In the genomic region with DNA sequence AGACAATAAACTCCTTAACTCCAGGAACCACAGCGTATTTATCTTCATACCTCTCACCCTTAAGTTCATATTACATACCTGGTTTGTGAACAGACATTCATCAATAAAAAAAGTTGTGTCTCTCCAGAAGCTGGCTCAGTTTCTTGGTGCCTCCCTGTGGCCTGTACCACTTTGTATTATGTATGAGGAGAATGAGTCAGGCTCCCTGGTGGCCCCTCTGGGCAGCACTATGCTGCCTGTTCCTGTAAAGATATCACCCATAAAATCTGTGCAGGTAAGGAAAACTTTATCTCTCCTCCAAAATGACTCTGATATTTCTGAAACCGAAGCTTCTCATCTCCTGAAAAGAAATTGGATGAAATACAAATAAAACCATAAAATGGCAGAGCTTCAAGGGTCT, we compare ENCODE assay signal across 17 cellular contexts.
DNase-seq lines count a peak whose midpoint lies in the region; ATAC-seq, FAIRE-seq and TF ChIP-seq lines count a peak whose summit lies in the region.
"Had no signal": no experiment of that assay in that cellular context is flagged by ENCODE, and none has a peak within 500 bp of the region (broad histone marks: within the 10 kb centered on the region; RNA-seq: fewer than 3 reads in every experiment).

No MANE protein-coding gene starts in this region.

- no peaks in the 10 kb centered on the region for H3K36me3 Mint-ChIP-seq in WTC11

- peaks cover 11% of the 10 kb centered on the region for H3K27me3 Mint-ChIP-seq in WTC11 (ENCODE audit: low read depth)

- POLR2A ChIA-PET in WTC11 (lab: Charles Lee): no interaction called here

- peak; percentile 32; the same call in 1 of the 2 replicates for ATAC-seq in WTC11

- FAIRE-seq in urothelium cell line (lab: Jason Lieb, UNC): no peak
- no peak for FAIRE-seq in frontal cortex (lab: Jason Lieb, UNC)

- H3K9me3 Mint-ChIP-seq in WTC11: no peaks in the 10 kb centered on the region

- H3K4me3 Mint-ChIP-seq in WTC11: no peak overlapping the region
- H3K4me3 Mint-ChIP-seq: CD8-positive, alpha-beta memory T cell had no signal

- no peaks in the 10 kb centered on the region for H3K4me1 Mint-ChIP-seq in WTC11
- H3K4me1 Mint-ChIP-seq: CD8-positive, alpha-beta memory T cell had no signal

- DNase-seq in LHCN-M2 (ENCODE audit: low read depth) (peak; percentile 13), WTC11 (ENCODE audit: low spot score) (no peak), kidney glomerular epithelial cell (lab: John Stamatoyannopoulos, UW) (peak; percentile 29), urothelium cell line (ENCODE audit: low spot score) (peak; percentile 19), COR-L47 (lab: John Stamatoyannopoulos, UW) (no peak), NCI-H526 (lab: John Stamatoyannopoulos, UW) (no peak), frontal cortex (ENCODE audit: low spot score in 2 of 2) (no peak)
- DNase-seq: CD8-positive, alpha-beta memory T cell; HCEC 1CT; KG1; MG63; NCI-H1092 treated with DMSO at 0.1 percent for 48 hours; NCI-H1694; NCI-H446 treated with DMSO at 0.1 percent for 48 hours; NCI-H82; Peyer's patch; SIG-M5 had no signal

- no peak for TF ChIP-seq CTCF in WTC11 (IDR thresholded peaks at IDR 0.05)

- no peak overlapping the region for H3K27ac Mint-ChIP-seq in WTC11
- H3K27ac Mint-ChIP-seq: CD8-positive, alpha-beta memory T cell had no signal

- CTCF ChIA-PET in WTC11 (lab: Charles Lee): no interaction called here

TF ChIP-seq in WTC11, 78 proteins besides CTCF, POLR2A, EP300 and RAD21:
- TF ChIP-seq, protein P1, sequence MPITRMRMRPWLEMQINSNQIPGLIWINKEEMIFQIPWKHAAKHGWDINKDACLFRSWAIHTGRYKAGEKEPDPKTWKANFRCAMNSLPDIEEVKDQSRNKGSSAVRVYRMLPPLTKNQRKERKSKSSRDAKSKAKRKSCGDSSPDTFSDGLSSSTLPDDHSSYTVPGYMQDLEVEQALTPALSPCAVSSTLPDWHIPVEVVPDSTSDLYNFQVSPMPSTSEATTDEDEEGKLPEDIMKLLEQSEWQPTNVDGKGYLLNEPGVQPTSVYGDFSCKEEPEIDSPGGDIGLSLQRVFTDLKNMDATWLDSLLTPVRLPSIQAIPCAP (CRISPR knock-in tag; IDR thresholded peaks at IDR 0.05): no peak
- TF ChIP-seq NR3C1 (CRISPR knock-in tag; conservative IDR thresholded peaks at IDR 0.05; ENCODE audit: low read depth): no peak
- TF ChIP-seq ZNF219 (CRISPR knock-in tag; IDR thresholded peaks at IDR 0.05; ENCODE audit: borderline replicate concordance): no peak

Comparison
In these comparisons a context has a peak if more than half of its experiments do, and no peak if none do; other contexts are left out.
1. DNase-seq: peak in LHCN-M2 (single experiment), kidney glomerular epithelial cell (single experiment) and urothelium cell line (single experiment); none in WTC11 (single experiment), COR-L47 (single experiment), NCI-H526 (0 of 2) and frontal cortex (0 of 2).